34 cellular contexts compared by ENCODE assay signal in the genomic region with DNA sequence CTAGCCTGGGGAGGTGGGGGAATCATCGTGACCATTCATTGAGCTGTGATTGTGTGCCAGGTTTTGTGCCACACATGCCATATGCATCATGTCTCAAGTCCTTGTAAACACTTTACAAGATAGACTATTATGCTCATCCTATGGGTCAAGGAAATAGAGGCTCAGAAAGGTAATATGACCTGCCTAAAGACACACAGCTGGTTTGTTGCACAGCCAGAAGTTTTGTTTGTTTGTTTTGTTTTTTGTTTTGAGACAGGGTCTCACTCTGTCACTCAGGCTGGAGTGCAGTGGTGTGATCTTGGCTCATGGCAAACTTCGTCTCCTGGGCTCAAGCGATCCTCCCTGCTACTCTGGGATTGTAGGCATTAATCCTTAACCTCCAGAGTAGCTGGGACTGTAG. TPM values are rescaled to one million over a fixed set of nuclear protein-coding genes. Genes with fewer than 3 reads are reported as not detected.
"Had no signal": no experiment of that assay in that cellular context is flagged by ENCODE, and none has a peak within 500 bp of the region (broad histone marks: within the 10 kb centered on the region; RNA-seq: fewer than 3 reads in every experiment).

No MANE protein-coding gene starts in this region.

- H3K27ac Mint-ChIP-seq: activated CD8-positive, alpha-beta memory T cell treated with anti-CD3 and anti-CD28 coated beads, Interleukin-2, amount 10 ng/mL, durations not matched to agents 7 days and 5 days; activated CD8-positive, alpha-beta T cell treated with anti-CD3 and anti-CD28 coated beads, Interleukin-2, amount 10 ng/mL, durations not matched to agents 7 days and 5 days; activated naive CD4-positive, alpha-beta T cell treated with anti-CD3 and anti-CD28 coated beads, Interleukin-2, amount 50 U/mL, for 24 hours; activated naive CD8-positive, alpha-beta T cell treated with anti-CD3 and anti-CD28 coated beads, Interleukin-2, amount 50 U/mL, for 24 hours; activated T-helper 2 cell treated with anti-CD3 and anti-CD28 coated beads, Interferon-gamma antibody, Interleukin-2, Interleukin-4, amounts not matched to agents 10 μg/mL and 5 μg/mL and 100 μg/mL, durations not matched to agents 14 hours and 24 hours and 36 hours; dendritic cell treated with granulocyte-macrophage colony-stimulating factor and Interleukin-4, amounts not matched to agents 40 ng/mL and 50 ng/mL, for 4 days; immature natural killer cell had no signal

- H3K4me3 ChIP-seq: gastrocnemius medialis, prostate gland, sigmoid colon, stomach, tibial artery, upper lobe of right lung had no signal

- H3K27ac ChIP-seq: epithelial cell of prostate, gastrocnemius medialis, neutrophil, tibial artery, upper lobe of right lung had no signal

- H3K9me3 ChIP-seq: gastrocnemius medialis, neutrophil, prostate gland, sigmoid colon, stomach, tibial artery, upper lobe of right lung had no signal

- H3K36me3 Mint-ChIP-seq: activated CD8-positive, alpha-beta memory T cell treated with anti-CD3 and anti-CD28 coated beads, Interleukin-2, amount 10 ng/mL, durations not matched to agents 7 days and 5 days; activated naive CD4-positive, alpha-beta T cell treated with anti-CD3 and anti-CD28 coated beads, Interleukin-2, amount 50 U/mL, for 24 hours; immature natural killer cell; naive thymus-derived CD8-positive, alpha-beta T cell; WTC11 had no signal

- H3K27me3 Mint-ChIP-seq: activated CD8-positive, alpha-beta memory T cell treated with anti-CD3 and anti-CD28 coated beads, Interleukin-2, amount 10 ng/mL, durations not matched to agents 7 days and 5 days; activated naive CD4-positive, alpha-beta T cell treated with anti-CD3 and anti-CD28 coated beads, Interleukin-2, amount 50 U/mL, for 24 hours; activated naive CD8-positive, alpha-beta T cell treated with anti-CD3 and anti-CD28 coated beads, Interleukin-2, amount 50 U/mL, for 24 hours; central memory CD8-positive, alpha-beta T cell; naive thymus-derived CD8-positive, alpha-beta T cell; stimulated activated naive B cell treated with anti-CD40 and anti-IgM and Interleukin-4, amounts not matched to agents 10 μg/mL and 1 μg/mL and 100 μg/mL, for 72 hours had no signal

- H3K4me1 ChIP-seq: prostate gland had no signal

- ATAC-seq: activated CD8-positive, alpha-beta memory T cell treated with anti-CD3 and anti-CD28 coated beads, Interleukin-2, amount 10 ng/mL, durations not matched to agents 7 days and 5 days; activated CD8-positive, alpha-beta T cell treated with anti-CD3 and anti-CD28 coated beads, Interleukin-2, amount 10 ng/mL, durations not matched to agents 7 days and 5 days; activated naive CD8-positive, alpha-beta T cell treated with anti-CD3 and anti-CD28 coated beads, Interleukin-2, amount 50 U/mL, for 24 hours; gastrocnemius medialis; left colon; naive thymus-derived CD8-positive, alpha-beta T cell; upper lobe of right lung had no signal

- H3K9me3 Mint-ChIP-seq: activated naive CD4-positive, alpha-beta T cell treated with anti-CD3 and anti-CD28 coated beads, Interleukin-2, amount 50 U/mL, for 24 hours; activated T-helper 2 cell treated with anti-CD3 and anti-CD28 coated beads, Interferon-gamma antibody, Interleukin-2, Interleukin-4, amounts not matched to agents 10 μg/mL and 5 μg/mL and 100 μg/mL, durations not matched to agents 14 hours and 24 hours and 36 hours; central memory CD8-positive, alpha-beta T cell; dendritic cell treated with granulocyte-macrophage colony-stimulating factor and Interleukin-4, amounts not matched to agents 40 ng/mL and 50 ng/mL, for 4 days; immature natural killer cell; naive thymus-derived CD8-positive, alpha-beta T cell; WTC11 had no signal

- DNase-seq: activated CD8-positive, alpha-beta memory T cell treated with anti-CD3 and anti-CD28 coated beads, Interleukin-2, amount 10 ng/mL, durations not matched to agents 7 days and 5 days; activated CD8-positive, alpha-beta T cell treated with anti-CD3 and anti-CD28 coated beads, Interleukin-2, amount 10 ng/mL, durations not matched to agents 7 days and 5 days; activated naive CD8-positive, alpha-beta T cell treated with anti-CD3 and anti-CD28 coated beads, Interleukin-2, amount 50 U/mL, for 24 hours; activated T-cell treated with anti-CD3 and anti-CD28 coated beads, Interleukin-2, amount 50 U/mL, for 48 hours; effector CD4-positive, alpha-beta T cell; gastrocnemius medialis; hypothalamus; immature natural killer cell; kidney; left colon; mammary epithelial cell; naive thymus-derived CD8-positive, alpha-beta T cell; retina; sigmoid colon; small intestine; stimulated activated CD4-positive, alpha-beta T cell treated with anti-CD3 and anti-CD28 coated beads, Interleukin-1b, Interleukin-23, amount 100 ng/mL, for 48 hours; stimulated activated CD4-positive, alpha-beta T cell treated with anti-CD3 and anti-CD28 coated beads, Interleukin-4, amount 100 ng/mL, for 4 hours; stimulated activated CD8-positive, alpha-beta memory T cell treated with anti-CD3 and anti-CD28 coated beads, Interleukin-4, amount 100 ng/mL, for 48 hours; stimulated activated naive B cell treated with anti-CD40 and anti-IgM and Interleukin-4, amounts not matched to agents 10 μg/mL and 1 μg/mL and 100 μg/mL, for 72 hours; stomach; T-helper 2 cell; tibial artery; upper lobe of right lung had no signal

- H3K27me3 ChIP-seq: gastrocnemius medialis, sigmoid colon, stomach, tibial artery, upper lobe of right lung had no signal

- H3K36me3 ChIP-seq: gastrocnemius medialis, neutrophil, prostate gland, sigmoid colon, stomach, tibial artery, upper lobe of right lung had no signal

- H3K4me3 Mint-ChIP-seq: activated CD8-positive, alpha-beta memory T cell treated with anti-CD3 and anti-CD28 coated beads, Interleukin-2, amount 10 ng/mL, durations not matched to agents 7 days and 5 days; activated CD8-positive, alpha-beta T cell treated with anti-CD3 and anti-CD28 coated beads, Interleukin-2, amount 10 ng/mL, durations not matched to agents 7 days and 5 days; activated naive CD4-positive, alpha-beta T cell treated with anti-CD3 and anti-CD28 coated beads, Interleukin-2, amount 50 U/mL, for 24 hours; activated naive CD8-positive, alpha-beta T cell treated with anti-CD3 and anti-CD28 coated beads, Interleukin-2, amount 50 U/mL, for 24 hours; central memory CD8-positive, alpha-beta T cell; dendritic cell treated with granulocyte-macrophage colony-stimulating factor and Interleukin-4, amounts not matched to agents 40 ng/mL and 50 ng/mL, for 4 days; immature natural killer cell; naive thymus-derived CD8-positive, alpha-beta T cell; WTC11 had no signal

RNA-seq across cellular contexts. Expression of a gene that starts 21.4 kb away (rescaled TPM):
- total RNA-seq: activated CD8-positive, alpha-beta memory T cell treated with anti-CD3 and anti-CD28 coated beads, Interleukin-2, amount 10 ng/mL, durations not matched to agents 7 days and 5 days; activated CD8-positive, alpha-beta T cell treated with anti-CD3 and anti-CD28 coated beads, Interleukin-2, amount 10 ng/mL, durations not matched to agents 7 days and 5 days; activated T-helper 2 cell treated with anti-CD3 and anti-CD28 coated beads, Interferon-gamma antibody, Interleukin-2, Interleukin-4, amounts not matched to agents 10 μg/mL and 5 μg/mL and 100 μg/mL, durations not matched to agents 14 hours and 24 hours and 36 hours; bronchial epithelial cell; gastrocnemius medialis; osteocyte had no signal
- polyA plus RNA-seq: liver, mammary epithelial cell had no signal
